ENCODE assay signal across 8 cellular contexts in the genomic region with DNA sequence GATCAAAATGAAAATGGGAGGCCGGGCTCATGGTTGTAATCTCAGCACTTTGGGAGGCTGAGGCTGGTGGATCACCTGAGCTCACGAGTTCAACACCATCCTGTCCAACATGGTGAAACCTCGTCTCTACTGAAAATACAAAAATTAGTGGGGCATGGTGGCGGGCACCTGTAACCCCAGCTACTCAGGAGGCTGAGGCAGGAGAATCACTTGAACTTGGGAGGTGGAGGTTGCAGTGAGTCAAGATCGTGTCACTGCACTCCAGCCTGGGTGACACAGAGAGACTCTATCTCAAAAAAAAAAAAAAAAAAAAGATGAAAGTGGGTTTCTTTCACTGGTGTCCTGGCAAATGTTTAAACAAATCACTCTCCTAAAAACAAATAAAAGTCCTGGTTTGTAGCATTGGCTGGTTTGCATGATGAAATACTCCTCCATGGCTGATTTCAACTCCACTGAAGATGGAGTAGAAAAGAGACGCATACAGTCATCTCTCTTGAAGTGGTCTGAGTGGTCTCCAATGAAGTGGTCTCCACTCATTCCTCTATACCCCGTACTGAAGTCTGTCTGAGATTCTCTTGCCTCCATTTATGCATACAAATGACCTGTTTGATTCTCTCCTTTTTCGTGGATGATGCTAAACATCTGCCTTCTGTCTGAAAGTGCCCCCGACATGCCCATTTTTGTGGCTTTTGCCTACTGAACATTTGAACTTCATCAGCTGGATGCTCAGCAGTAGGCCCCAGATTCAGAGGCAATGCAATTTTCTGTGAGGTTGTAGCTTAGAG.
"Had no signal": no experiment of that assay in that cellular context is flagged by ENCODE, and none has a peak within 500 bp of the region (broad histone marks: within the 10 kb centered on the region; RNA-seq: fewer than 3 reads in every experiment).

No MANE protein-coding gene starts in this region.

- DNase-seq: H9, HCEC 1CT, KBM-7 had no signal

- H3K27ac Mint-ChIP-seq: GM23338, H9, IgD-negative memory B cell had no signal

- ATAC-seq: GM23338 had no signal

- FAIRE-seq: H1, H54, HTR-8/SVneo had no signal

- H3K4me1 Mint-ChIP-seq: IgD-negative memory B cell had no signal

- H3K4me3 Mint-ChIP-seq: GM23338, H9, IgD-negative memory B cell had no signal

- H3K4me3 ChIP-seq: GM23338 had no signal

- H3K4me2 ChIP-seq: GM23338 had no signal

- H2AFZ ChIP-seq: GM23338 had no signal
